6 cellular contexts compared by ENCODE assay signal in the genomic region with DNA sequence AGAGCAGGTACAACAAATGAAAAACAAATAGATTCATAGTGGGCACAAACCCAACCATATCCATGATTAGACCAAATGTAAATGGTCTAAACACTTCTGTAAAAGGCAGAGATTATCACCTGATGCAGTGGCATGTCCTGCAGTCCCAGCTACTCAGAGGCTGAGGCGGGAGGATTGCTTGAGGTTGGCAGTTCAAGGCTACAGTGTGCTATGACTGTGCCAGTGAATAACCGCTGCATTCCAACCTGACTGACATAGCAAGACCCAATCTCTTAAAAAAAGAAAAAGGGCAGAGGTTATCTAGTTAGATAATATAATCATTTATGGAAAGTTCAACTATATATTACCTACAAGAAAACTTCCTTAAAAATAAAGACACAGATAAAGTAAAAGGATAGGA. TPM values are rescaled to one million over a fixed set of nuclear protein-coding genes. Genes with fewer than 3 reads are reported as not detected.
"Had no signal": no experiment of that assay in that cellular context is flagged by ENCODE, and none has a peak within 500 bp of the region (broad histone marks: within the 10 kb centered on the region; RNA-seq: fewer than 3 reads in every experiment).

No MANE protein-coding gene starts in this region.

- DNase-seq: H9, HCEC 1CT, IMR-90 had no signal

- H3K4me3 ChIP-seq: GM23338, K562 had no signal

- ATAC-seq: GM23338, K562 had no signal

RNA-seq across cellular contexts. Expression of a gene that starts 21.3 kb away (rescaled TPM):
- total RNA-seq: H1, IMR-90 had no signal
- polyA plus RNA-seq: H1, IMR-90 had no signal
